In genomic region chr22:37659897-37660708, GRCh38 we compare ENCODE assay signal across 9 cellular contexts. TPM values are rescaled to one million over a fixed set of nuclear protein-coding genes. Genes with fewer than 3 reads are reported as not detected.
DNase-seq lines count a peak whose midpoint lies in the region; ATAC-seq lines count a peak whose summit lies in the region.
"Had no signal": no experiment of that assay in that cellular context is flagged by ENCODE, and none has a peak within 500 bp of the region (broad histone marks: within the 10 kb centered on the region; RNA-seq: fewer than 3 reads in every experiment).

No MANE protein-coding gene starts in this region.

- H3K9me3 ChIP-seq in iPS-18c (ENCODE audit: control insufficient read depth, insufficient read depth, low read length), result no peaks in the 10 kb centered on the region

- H3K27ac ChIP-seq in temporal lobe (ENCODE audit: low read depth, low read length), result peak overlapping the region; percentile 54

- no peak for ATAC-seq in activated T-cell treated with anti-CD3 and anti-CD28 coated beads, Interleukin-2, amount 50 U/mL, for 4 hours

- no peaks in the 10 kb centered on the region for H3K9me3 Mint-ChIP-seq in activated T-cell treated with anti-CD3 and anti-CD28 coated beads, Interleukin-2, amount 50 U/mL, for 4 hours
- H3K9me3 Mint-ChIP-seq in activated CD4-positive, alpha-beta memory T cell treated with anti-CD3 and anti-CD28 coated beads, Interleukin-2, amount 10 ng/mL, durations not matched to agents 7 days and 5 days, result no peaks in the 10 kb centered on the region

- no peaks in the 10 kb centered on the region for H3K27me3 Mint-ChIP-seq in activated T-cell treated with anti-CD3 and anti-CD28 coated beads, Interleukin-2, amount 50 U/mL, for 4 hours (ENCODE audit: low read depth)
- H3K27me3 Mint-ChIP-seq in activated CD4-positive, alpha-beta memory T cell treated with anti-CD3 and anti-CD28 coated beads, Interleukin-2, amount 10 ng/mL, durations not matched to agents 7 days and 5 days, result no peaks in the 10 kb centered on the region

- POLR2A ChIA-PET in activated CD4-positive, alpha-beta memory T cell treated with anti-CD3 and anti-CD28 coated beads, Interleukin-2, amount 10 ng/mL, durations not matched to agents 7 days and 5 days (lab: Charles Lee), result interaction anchor here (0.6 to 15.9 kb wide), 5 partner anchors 16 to 38 kb away, joined by 3 to 244 read pairs (median 5); partner anchors contain the start of genes LGALS1, NOL12 and SH3BP1

- peak overlapping the region; percentile 71 for H3K27ac Mint-ChIP-seq in activated CD4-positive, alpha-beta memory T cell treated with anti-CD3 and anti-CD28 coated beads, Interleukin-2, amount 10 ng/mL, durations not matched to agents 7 days and 5 days

- peak overlapping the region; percentile 81 for H3K4me3 ChIP-seq in iPS-18c (ENCODE audit: insufficient read depth, low read depth, low read length)

- no peaks in the 10 kb centered on the region for H3K36me3 Mint-ChIP-seq in activated T-cell treated with anti-CD3 and anti-CD28 coated beads, Interleukin-2, amount 50 U/mL, for 4 hours (ENCODE audit: insufficient read depth)
- H3K36me3 Mint-ChIP-seq in activated CD4-positive, alpha-beta memory T cell treated with anti-CD3 and anti-CD28 coated beads, Interleukin-2, amount 10 ng/mL, durations not matched to agents 7 days and 5 days (ENCODE audit: low read depth), result peaks cover 17% of the 10 kb centered on the region

- H3K4me1 Mint-ChIP-seq in activated T-cell treated with anti-CD3 and anti-CD28 coated beads, Interleukin-2, amount 50 U/mL, for 4 hours (ENCODE audit: low read depth), result peaks cover 34% of the 10 kb centered on the region
- peaks cover 42% of the 10 kb centered on the region for H3K4me1 Mint-ChIP-seq in activated CD4-positive, alpha-beta memory T cell treated with anti-CD3 and anti-CD28 coated beads, Interleukin-2, amount 10 ng/mL, durations not matched to agents 7 days and 5 days

- DNase-seq in activated T-cell treated with anti-CD3 and anti-CD28 coated beads, Interleukin-2, amount 50 U/mL, for 4 hours, result no peak
- DNase-seq in activated T-cell treated with anti-CD3 and anti-CD28 coated beads, Interleukin-2, amount 50 U/mL, for 48 hours, result no peak
- no peak for DNase-seq in activated CD4-positive, alpha-beta memory T cell treated with anti-CD3 and anti-CD28 coated beads, Interleukin-2, amount 10 ng/mL, durations not matched to agents 7 days and 5 days
- DNase-seq in 8988T, result no peak
- no peak for DNase-seq in nucleus accumbens (lab: John Stamatoyannopoulos, UW)
- no peak for DNase-seq in NCI-H1436 (lab: John Stamatoyannopoulos, UW)
- DNase-seq: stimulated activated CD4-positive, alpha-beta T cell treated with anti-CD3 and anti-CD28 coated beads, Interleukin-2, amount 100 ng/mL, for 48 hours had no signal

- peak overlapping the region; percentile 84 for H3K4me3 Mint-ChIP-seq in activated T-cell treated with anti-CD3 and anti-CD28 coated beads, Interleukin-2, amount 50 U/mL, for 4 hours
- peak overlapping the region; percentile 84 for H3K4me3 Mint-ChIP-seq in activated CD4-positive, alpha-beta memory T cell treated with anti-CD3 and anti-CD28 coated beads, Interleukin-2, amount 10 ng/mL, durations not matched to agents 7 days and 5 days

- CTCF ChIA-PET in activated CD4-positive, alpha-beta memory T cell treated with anti-CD3 and anti-CD28 coated beads, Interleukin-2, amount 10 ng/mL, durations not matched to agents 7 days and 5 days (lab: Charles Lee), result interaction anchor here (1.0 to 12.8 kb wide), 5 partner anchors 16 to 53 kb away, joined by 3 to 191 read pairs (median 45); partner anchors contain the start of genes LGALS1, NOL12 and SH3BP1

RNA-seq across cellular contexts. Expression of gene PDXP, which starts 1.6 kb away (rescaled TPM):
- 10 to 100 TPM; 39.0 to 50.2 (median 43.7) TPM for total RNA-seq in activated T-cell treated with anti-CD3 and anti-CD28 coated beads, Interleukin-2, amount 50 U/mL, for 4 hours
- 10 to 100 TPM; 19.1 to 21.6 TPM for total RNA-seq in activated CD4-positive, alpha-beta memory T cell treated with anti-CD3 and anti-CD28 coated beads, Interleukin-2, amount 10 ng/mL, durations not matched to agents 7 days and 5 days
- 36.1 TPM for total RNA-seq in temporal lobe

RNA-seq across cellular contexts. Expression of gene LGALS1, which starts 15.3 kb away (rescaled TPM):
- 10 to 100 TPM; 23.5 to 39.5 (median 24.9) TPM for total RNA-seq in activated T-cell treated with anti-CD3 and anti-CD28 coated beads, Interleukin-2, amount 50 U/mL, for 4 hours
- 1,000 to 10,000 TPM; 2,209 to 2,240 TPM for total RNA-seq in activated CD4-positive, alpha-beta memory T cell treated with anti-CD3 and anti-CD28 coated beads, Interleukin-2, amount 10 ng/mL, durations not matched to agents 7 days and 5 days
- total RNA-seq in temporal lobe, result 70.3 TPM

RNA-seq across cellular contexts. Expression of gene SH3BP1, which starts 20.6 kb away (rescaled TPM):
- total RNA-seq in activated T-cell treated with anti-CD3 and anti-CD28 coated beads, Interleukin-2, amount 50 U/mL, for 4 hours, result 10 to 100 TPM; 51.1 to 54.3 (median 52.5) TPM
- total RNA-seq in activated CD4-positive, alpha-beta memory T cell treated with anti-CD3 and anti-CD28 coated beads, Interleukin-2, amount 10 ng/mL, durations not matched to agents 7 days and 5 days, result 100 to 1,000 TPM; 161 to 162 TPM
- 0.49 TPM for total RNA-seq in temporal lobe

RNA-seq across cellular contexts. Expression of gene NOL12, which starts 26.0 kb away (rescaled TPM):
- 10 to 100 TPM; 58.7 to 66.4 (median 65.2) TPM for total RNA-seq in activated T-cell treated with anti-CD3 and anti-CD28 coated beads, Interleukin-2, amount 50 U/mL, for 4 hours
- total RNA-seq in activated CD4-positive, alpha-beta memory T cell treated with anti-CD3 and anti-CD28 coated beads, Interleukin-2, amount 10 ng/mL, durations not matched to agents 7 days and 5 days, result 10 to 100 TPM; 36.6 to 36.9 TPM
- 14.8 TPM for total RNA-seq in temporal lobe

RNA-seq across cellular contexts. Expression of gene TRIOBP, which starts 36.7 kb away (rescaled TPM):
- total RNA-seq in activated T-cell treated with anti-CD3 and anti-CD28 coated beads, Interleukin-2, amount 50 U/mL, for 4 hours, result 10 to 100 TPM; 14.9 to 19.0 (median 17.2) TPM
- total RNA-seq in activated CD4-positive, alpha-beta memory T cell treated with anti-CD3 and anti-CD28 coated beads, Interleukin-2, amount 10 ng/mL, durations not matched to agents 7 days and 5 days, result 10 to 100 TPM; 40.9 to 42.7 TPM
- total RNA-seq in temporal lobe, result 22.6 TPM

Comparison
In these comparisons a context has a peak if more than half of its experiments do, and no peak if none do; other contexts are left out.
1. RNA of gene LGALS1, which starts 15.3 kb away (total RNA-seq): 2,209 to 2,240 TPM in activated CD4-positive, alpha-beta memory T cell treated with anti-CD3 and anti-CD28 coated beads, Interleukin-2, amount 10 ng/mL, durations not matched to agents 7 days and 5 days; 70.3 TPM in temporal lobe (single experiment) and 23.5 to 39.5 TPM in activated T-cell treated with anti-CD3 and anti-CD28 coated beads, Interleukin-2, amount 50 U/mL, for 4 hours; every median in the first group is over 10 times any median in the second.
2. RNA of gene SH3BP1, which starts 20.6 kb away (total RNA-seq): 161 to 162 TPM in activated CD4-positive, alpha-beta memory T cell treated with anti-CD3 and anti-CD28 coated beads, Interleukin-2, amount 10 ng/mL, durations not matched to agents 7 days and 5 days and 51.1 to 54.3 TPM in activated T-cell treated with anti-CD3 and anti-CD28 coated beads, Interleukin-2, amount 50 U/mL, for 4 hours; 0.49 TPM in temporal lobe (single experiment); every median in the first group is over 10 times any median in the second.